In the genomic region with DNA sequence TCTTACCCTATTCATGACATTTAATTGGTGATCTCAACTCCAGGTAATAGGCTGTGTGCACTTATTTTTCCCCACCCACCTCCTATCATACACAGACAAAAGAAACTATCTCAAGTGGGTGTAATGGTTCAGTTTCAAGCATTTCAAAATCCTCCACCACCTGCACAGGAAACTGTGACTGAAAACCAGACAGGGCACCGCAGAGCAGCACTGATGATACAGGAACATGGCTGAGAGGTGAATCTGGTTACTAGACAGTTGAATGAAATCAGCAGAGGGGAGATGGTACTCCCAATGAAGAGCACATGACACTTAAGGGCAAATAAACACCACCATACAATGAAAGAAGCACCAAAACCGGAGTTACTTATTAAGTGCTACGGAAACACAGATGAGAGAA, we compare ENCODE assay signal across 8 cellular contexts.
DNase-seq lines count a peak whose midpoint lies in the region; ATAC-seq and TF ChIP-seq lines count a peak whose summit lies in the region.

No MANE protein-coding gene starts in this region.

- H3K27me3 ChIP-seq in parathyroid adenoma (ENCODE audit: control insufficient read depth, insufficient read depth, low read length) = no peaks in the 10 kb centered on the region
- H3K27me3 ChIP-seq in Caco-2 (replicated peaks; ENCODE audit: control insufficient read depth, insufficient read depth, low read length) = no peaks in the 10 kb centered on the region

- H3K27ac ChIP-seq in parathyroid adenoma = peak overlapping the region; percentile 15

- TF ChIP-seq POLR2A in erythroblast (IDR thresholded peaks at IDR 0.05; ENCODE audit: low read length) = no peak

- CTCF ChIA-PET in Caco-2 (lab: Charles Lee) = no interaction called here

- peak overlapping the region; percentile 97 for H3K27ac Mint-ChIP-seq in activated T-cell treated with anti-CD3 and anti-CD28 coated beads, Interleukin-2, amount 50 U/mL, for 24 hours
- H3K27ac Mint-ChIP-seq in Caco-2 (ENCODE audit: unreplicated experiment) = no peak overlapping the region

- H3K9me3 Mint-ChIP-seq in activated T-cell treated with anti-CD3 and anti-CD28 coated beads, Interleukin-2, amount 50 U/mL, for 24 hours = peaks cover 12% of the 10 kb centered on the region
- no peaks in the 10 kb centered on the region for H3K9me3 Mint-ChIP-seq in Caco-2 (ENCODE audit: unreplicated experiment)

- ATAC-seq in GM18498 (IDR thresholded peaks at IDR 0.05; ENCODE audit: unreplicated experiment) (peak; percentile 95), GM21786 (IDR thresholded peaks at IDR 0.05; ENCODE audit: unreplicated experiment) (peak; percentile 95)

- no TSS peak for BruUV-seq in Caco-2 (replicated peaks; lab: Mats Ljungman, UMichigan)

- DNase-seq in NCI-H187 treated with DMSO at 0.1 percent for 48 hours (lab: John Stamatoyannopoulos, UW) (peak; percentile 6), Caco-2 (no peak), GDM1 (lab: John Stamatoyannopoulos, UW) (no peak), erythroblast (lab: John Stamatoyannopoulos, UW) (no peak)
- peak; percentile 73 for DNase-seq in activated T-cell treated with anti-CD3 and anti-CD28 coated beads, Interleukin-2, amount 50 U/mL, for 24 hours

- H3K4me1 ChIP-seq in parathyroid adenoma (no peaks in the 10 kb centered on the region), Caco-2 (peaks cover 52% of the 10 kb centered on the region)

- TF ChIP-seq CTCF in parathyroid adenoma (IDR thresholded peaks at IDR 0.05) = no peak
- TF ChIP-seq CTCF in Caco-2 (IDR thresholded peaks at IDR 0.05; ENCODE audit: insufficient read depth in 1 of 2, low read depth in 1 of 2, low read length in 1 of 2, severe bottlenecking in 1 of 2, unreplicated experiment in 1 of 2) = no peak

- H3K9me3 ChIP-seq in parathyroid adenoma (ENCODE audit: control insufficient read depth, low read length) (no peaks in the 10 kb centered on the region), Caco-2 (no peaks in the 10 kb centered on the region)

- no peaks in the 10 kb centered on the region for H3K27me3 Mint-ChIP-seq in activated T-cell treated with anti-CD3 and anti-CD28 coated beads, Interleukin-2, amount 50 U/mL, for 24 hours
- H3K27me3 Mint-ChIP-seq in Caco-2 (ENCODE audit: insufficient read depth, unreplicated experiment) = no peaks in the 10 kb centered on the region

- POLR2A ChIA-PET in Caco-2 (lab: Charles Lee) = interaction anchor here (1.1 kb wide), 1 partner anchor 78 kb away, joined by 9 read pairs; no protein-coding TSS in a partner anchor

- H3K79me2 ChIP-seq in parathyroid adenoma = no peaks in the 10 kb centered on the region

- intact Hi-C loops in Caco-2 (cut with micrococcal nuclease; ENCODE audit: unreplicated experiment) = loop anchor here (1.0 to 5.0 kb wide), 2 partner anchors 37 to 286 kb away; no protein-coding TSS in a partner anchor

- H3K9ac ChIP-seq in parathyroid adenoma = no peak overlapping the region

- H3K36me3 ChIP-seq in parathyroid adenoma (ENCODE audit: control insufficient read depth, insufficient read depth, low read length) (no peaks in the 10 kb centered on the region), Caco-2 (ENCODE audit: control insufficient read depth, insufficient read depth, low read length) (no peaks in the 10 kb centered on the region; the same call in 1 of the 2 replicates)

- peaks cover 79% of the 10 kb centered on the region for H3K4me1 Mint-ChIP-seq in activated T-cell treated with anti-CD3 and anti-CD28 coated beads, Interleukin-2, amount 50 U/mL, for 24 hours (ENCODE audit: low read depth)
- peaks cover 35% of the 10 kb centered on the region for H3K4me1 Mint-ChIP-seq in Caco-2 (ENCODE audit: low read depth, unreplicated experiment)

- H3K4me2 ChIP-seq in parathyroid adenoma (ENCODE audit: low read length) = no peak overlapping the region

- peaks cover 88% of the 10 kb centered on the region for H3K36me3 Mint-ChIP-seq in activated T-cell treated with anti-CD3 and anti-CD28 coated beads, Interleukin-2, amount 50 U/mL, for 24 hours (ENCODE audit: low read depth)
- no peaks in the 10 kb centered on the region for H3K36me3 Mint-ChIP-seq in Caco-2 (ENCODE audit: insufficient read depth, unreplicated experiment)

- H3K4me3 ChIP-seq in parathyroid adenoma (ENCODE audit: low read depth, low read length) = no peak overlapping the region
- no peak overlapping the region for H3K4me3 ChIP-seq in Caco-2 (ENCODE audit: low read depth, low read length)

- H2AFZ ChIP-seq in parathyroid adenoma = no peak overlapping the region

- H3K4me3 Mint-ChIP-seq in activated T-cell treated with anti-CD3 and anti-CD28 coated beads, Interleukin-2, amount 50 U/mL, for 24 hours = peak overlapping the region; percentile 62
- no peak overlapping the region for H3K4me3 Mint-ChIP-seq in Caco-2 (ENCODE audit: unreplicated experiment)

Comparison
In these comparisons a context has a peak if more than half of its experiments do, and no peak if none do; other contexts are left out.
1. DNase-seq: peak in NCI-H187 treated with DMSO at 0.1 percent for 48 hours (single experiment) and activated T-cell treated with anti-CD3 and anti-CD28 coated beads, Interleukin-2, amount 50 U/mL, for 24 hours (single experiment); none in Caco-2 (0 of 2), GDM1 (single experiment) and erythroblast (0 of 2).